In the genomic region with DNA sequence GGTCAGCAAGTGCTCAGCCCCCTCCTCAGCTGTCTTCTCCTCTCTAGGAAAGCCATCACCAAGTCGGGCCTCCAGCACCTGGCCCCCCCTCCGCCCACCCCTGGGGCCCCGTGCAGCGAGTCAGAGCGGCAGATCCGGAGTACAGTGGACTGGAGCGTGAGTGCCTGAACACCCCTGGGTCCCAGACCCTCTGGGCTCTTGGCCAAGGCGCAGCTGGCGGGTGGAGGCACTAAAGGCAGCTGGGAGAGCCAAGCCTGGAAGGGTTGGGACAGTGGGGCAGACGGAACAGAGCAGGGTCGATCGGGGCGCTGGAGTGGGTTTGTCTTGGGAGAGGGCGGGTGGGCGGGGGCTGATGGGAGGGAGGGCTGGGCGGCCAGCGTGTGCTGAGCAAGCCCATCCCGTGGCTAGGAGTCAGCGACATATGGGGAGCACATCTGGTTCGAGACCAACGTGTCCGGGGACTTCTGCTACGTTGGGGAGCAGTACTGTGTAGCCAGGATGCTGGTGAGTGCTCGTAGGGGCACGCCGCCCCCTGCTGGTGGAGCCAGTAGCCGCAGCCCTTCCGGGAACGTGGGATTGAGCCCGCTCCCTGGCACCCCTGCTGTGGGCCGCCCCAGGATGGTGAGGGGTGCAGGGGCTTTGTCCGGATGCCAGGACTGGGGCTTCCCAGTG, we compare ENCODE assay signal across 1 cellular context.
TF ChIP-seq lines count a peak whose summit lies in the region.

No MANE protein-coding gene starts in this region.

TF ChIP-seq in HepG2, 621 proteins besides CTCF, POLR2A, EP300 and RAD21 (continued from another document and continues in another):
- TF ChIP-seq, protein P1, sequence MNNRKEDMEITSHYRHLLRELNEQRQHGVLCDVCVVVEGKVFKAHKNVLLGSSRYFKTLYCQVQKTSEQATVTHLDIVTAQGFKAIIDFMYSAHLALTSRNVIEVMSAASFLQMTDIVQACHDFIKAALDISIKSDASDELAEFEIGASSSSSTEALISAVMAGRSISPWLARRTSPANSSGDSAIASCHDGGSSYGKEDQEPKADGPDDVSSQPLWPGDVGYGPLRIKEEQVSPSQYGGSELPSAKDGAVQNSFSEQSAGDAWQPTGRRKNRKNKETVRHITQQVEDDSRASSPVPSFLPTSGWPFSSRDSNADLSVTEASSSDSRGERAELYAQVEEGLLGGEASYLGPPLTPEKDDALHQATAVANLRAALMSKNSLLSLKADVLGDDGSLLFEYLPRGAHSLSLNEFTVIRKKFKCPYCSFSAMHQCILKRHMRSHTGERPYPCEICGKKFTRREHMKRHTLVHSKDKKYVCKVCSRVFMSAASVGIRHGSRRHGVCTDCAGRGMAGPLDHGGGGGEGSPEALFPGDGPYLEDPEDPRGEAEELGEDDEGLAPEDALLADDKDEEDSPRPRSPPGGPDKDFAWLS (CRISPR knock-in tag; IDR thresholded peaks at IDR 0.05; ENCODE audit: borderline replicate concordance) = no peak
- no peak for TF ChIP-seq FOXK1 (CRISPR knock-in tag; IDR thresholded peaks at IDR 0.05; ENCODE audit: borderline replicate concordance, low read depth)
- no peak for TF ChIP-seq BRCA1 (CRISPR knock-in tag; IDR thresholded peaks at IDR 0.05)
- TF ChIP-seq GTF3A (CRISPR knock-in tag; conservative IDR thresholded peaks at IDR 0.05) = no peak
- TF ChIP-seq, protein P2, sequence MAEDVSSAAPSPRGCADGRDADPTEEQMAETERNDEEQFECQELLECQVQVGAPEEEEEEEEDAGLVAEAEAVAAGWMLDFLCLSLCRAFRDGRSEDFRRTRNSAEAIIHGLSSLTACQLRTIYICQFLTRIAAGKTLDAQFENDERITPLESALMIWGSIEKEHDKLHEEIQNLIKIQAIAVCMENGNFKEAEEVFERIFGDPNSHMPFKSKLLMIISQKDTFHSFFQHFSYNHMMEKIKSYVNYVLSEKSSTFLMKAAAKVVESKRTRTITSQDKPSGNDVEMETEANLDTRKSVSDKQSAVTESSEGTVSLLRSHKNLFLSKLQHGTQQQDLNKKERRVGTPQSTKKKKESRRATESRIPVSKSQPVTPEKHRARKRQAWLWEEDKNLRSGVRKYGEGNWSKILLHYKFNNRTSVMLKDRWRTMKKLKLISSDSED (CRISPR knock-in tag; IDR thresholded peaks at IDR 0.05) = no peak
- no peak for TF ChIP-seq NR2F6 (IDR thresholded peaks at IDR 0.05)
- TF ChIP-seq NR2F6 (CRISPR knock-in tag; IDR thresholded peaks at IDR 0.05) = no peak
- TF ChIP-seq ZNF34 (CRISPR knock-in tag; IDR thresholded peaks at IDR 0.05; ENCODE audit: borderline replicate concordance) = no peak
- TF ChIP-seq ELF3 (CRISPR knock-in tag; IDR thresholded peaks at IDR 0.05) = 0 out of 2 replicates have a peak, but pooled peaks have one; percentile 25
- no peak for TF ChIP-seq SP2 (CRISPR knock-in tag; IDR thresholded peaks at IDR 0.05)
- no peak for TF ChIP-seq BORCS8-MEF2B (CRISPR knock-in tag; IDR thresholded peaks at IDR 0.05)
- no peak for TF ChIP-seq ZNF547 (CRISPR knock-in tag; IDR thresholded peaks at IDR 0.05)
- TF ChIP-seq HNRNPUL1 (IDR thresholded peaks at IDR 0.05; ENCODE audit: low read depth, low read length) = no peak
- no peak for TF ChIP-seq ZFX (CRISPR knock-in tag; IDR thresholded peaks at IDR 0.05; ENCODE audit: low read depth)
- no peak for TF ChIP-seq ZNF138 (CRISPR knock-in tag; IDR thresholded peaks at IDR 0.05; ENCODE audit: low read depth)
- TF ChIP-seq ZNF549 (CRISPR knock-in tag; IDR thresholded peaks at IDR 0.05) = no peak
- no peak for TF ChIP-seq NFYB (CRISPR knock-in tag; IDR thresholded peaks at IDR 0.05)
- no peak for TF ChIP-seq ZNF777 (CRISPR knock-in tag; IDR thresholded peaks at IDR 0.05)
- TF ChIP-seq TBX3 (IDR thresholded peaks at IDR 0.05; ENCODE audit: borderline replicate concordance) = no peak
- TF ChIP-seq PRMT3 (CRISPR knock-in tag; IDR thresholded peaks at IDR 0.05; ENCODE audit: borderline replicate concordance, low read depth) = no peak
- TF ChIP-seq HOXA7 (CRISPR knock-in tag; IDR thresholded peaks at IDR 0.05) = no peak
- TF ChIP-seq, protein P3, sequence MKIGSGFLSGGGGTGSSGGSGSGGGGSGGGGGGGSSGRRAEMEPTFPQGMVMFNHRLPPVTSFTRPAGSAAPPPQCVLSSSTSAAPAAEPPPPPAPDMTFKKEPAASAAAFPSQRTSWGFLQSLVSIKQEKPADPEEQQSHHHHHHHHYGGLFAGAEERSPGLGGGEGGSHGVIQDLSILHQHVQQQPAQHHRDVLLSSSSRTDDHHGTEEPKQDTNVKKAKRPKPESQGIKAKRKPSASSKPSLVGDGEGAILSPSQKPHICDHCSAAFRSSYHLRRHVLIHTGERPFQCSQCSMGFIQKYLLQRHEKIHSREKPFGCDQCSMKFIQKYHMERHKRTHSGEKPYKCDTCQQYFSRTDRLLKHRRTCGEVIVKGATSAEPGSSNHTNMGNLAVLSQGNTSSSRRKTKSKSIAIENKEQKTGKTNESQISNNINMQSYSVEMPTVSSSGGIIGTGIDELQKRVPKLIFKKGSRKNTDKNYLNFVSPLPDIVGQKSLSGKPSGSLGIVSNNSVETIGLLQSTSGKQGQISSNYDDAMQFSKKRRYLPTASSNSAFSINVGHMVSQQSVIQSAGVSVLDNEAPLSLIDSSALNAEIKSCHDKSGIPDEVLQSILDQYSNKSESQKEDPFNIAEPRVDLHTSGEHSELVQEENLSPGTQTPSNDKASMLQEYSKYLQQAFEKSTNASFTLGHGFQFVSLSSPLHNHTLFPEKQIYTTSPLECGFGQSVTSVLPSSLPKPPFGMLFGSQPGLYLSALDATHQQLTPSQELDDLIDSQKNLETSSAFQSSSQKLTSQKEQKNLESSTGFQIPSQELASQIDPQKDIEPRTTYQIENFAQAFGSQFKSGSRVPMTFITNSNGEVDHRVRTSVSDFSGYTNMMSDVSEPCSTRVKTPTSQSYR (CRISPR knock-in tag; IDR thresholded peaks at IDR 0.05; ENCODE audit: borderline replicate concordance) = no peak
- TF ChIP-seq JARID2 (CRISPR knock-in tag; IDR thresholded peaks at IDR 0.05; ENCODE audit: insufficient replicate concordance) = no peak
- TF ChIP-seq, protein P4, sequence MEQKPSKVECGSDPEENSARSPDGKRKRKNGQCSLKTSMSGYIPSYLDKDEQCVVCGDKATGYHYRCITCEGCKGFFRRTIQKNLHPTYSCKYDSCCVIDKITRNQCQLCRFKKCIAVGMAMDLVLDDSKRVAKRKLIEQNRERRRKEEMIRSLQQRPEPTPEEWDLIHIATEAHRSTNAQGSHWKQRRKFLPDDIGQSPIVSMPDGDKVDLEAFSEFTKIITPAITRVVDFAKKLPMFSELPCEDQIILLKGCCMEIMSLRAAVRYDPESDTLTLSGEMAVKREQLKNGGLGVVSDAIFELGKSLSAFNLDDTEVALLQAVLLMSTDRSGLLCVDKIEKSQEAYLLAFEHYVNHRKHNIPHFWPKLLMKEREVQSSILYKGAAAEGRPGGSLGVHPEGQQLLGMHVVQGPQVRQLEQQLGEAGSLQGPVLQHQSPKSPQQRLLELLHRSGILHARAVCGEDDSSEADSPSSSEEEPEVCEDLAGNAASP (CRISPR knock-in tag; IDR thresholded peaks at IDR 0.05; ENCODE audit: borderline replicate concordance) = no peak
- TF ChIP-seq TSC22D2 (CRISPR knock-in tag; IDR thresholded peaks at IDR 0.05; ENCODE audit: borderline replicate concordance) = no peak
- TF ChIP-seq SMARCE1 (IDR thresholded peaks at IDR 0.05; ENCODE audit: borderline replicate concordance) = no peak
- TF ChIP-seq RFX1 (IDR thresholded peaks at IDR 0.05) = no peak
- TF ChIP-seq PHF20 (CRISPR knock-in tag; IDR thresholded peaks at IDR 0.05) = no peak
- peak; percentile 35; the same call in 1 of the 2 replicates for TF ChIP-seq MYC (CRISPR knock-in tag; IDR thresholded peaks at IDR 0.05; ENCODE audit: borderline replicate concordance)
- no peak for TF ChIP-seq ZNF552 (CRISPR knock-in tag; IDR thresholded peaks at IDR 0.05; ENCODE audit: borderline replicate concordance)
- no peak for TF ChIP-seq KAT7 (CRISPR knock-in tag; IDR thresholded peaks at IDR 0.05; ENCODE audit: borderline replicate concordance)
- TF ChIP-seq NCOA2 (CRISPR knock-in tag; IDR thresholded peaks at IDR 0.05) = no peak
- TF ChIP-seq SMC3 (IDR thresholded peaks at IDR 0.05; ENCODE audit: low read length) = no peak
- TF ChIP-seq, protein P5, sequence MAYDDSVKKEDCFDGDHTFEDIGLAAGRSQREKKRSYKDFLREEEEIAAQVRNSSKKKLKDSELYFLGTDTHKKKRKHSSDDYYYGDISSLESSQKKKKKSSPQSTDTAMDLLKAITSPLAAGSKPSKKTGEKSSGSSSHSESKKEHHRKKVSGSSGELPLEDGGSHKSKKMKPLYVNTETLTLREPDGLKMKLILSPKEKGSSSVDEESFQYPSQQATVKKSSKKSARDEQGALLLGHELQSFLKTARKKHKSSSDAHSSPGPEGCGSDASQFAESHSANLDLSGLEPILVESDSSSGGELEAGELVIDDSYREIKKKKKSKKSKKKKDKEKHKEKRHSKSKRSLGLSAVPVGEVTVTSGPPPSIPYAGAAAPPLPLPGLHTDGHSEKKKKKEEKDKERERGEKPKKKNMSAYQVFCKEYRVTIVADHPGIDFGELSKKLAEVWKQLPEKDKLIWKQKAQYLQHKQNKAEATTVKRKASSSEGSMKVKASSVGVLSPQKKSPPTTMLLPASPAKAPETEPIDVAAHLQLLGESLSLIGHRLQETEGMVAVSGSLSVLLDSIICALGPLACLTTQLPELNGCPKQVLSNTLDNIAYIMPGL (CRISPR knock-in tag; IDR thresholded peaks at IDR 0.05; ENCODE audit: borderline replicate concordance in 1 of 2, low read depth in 1 of 2) = 0 out of 4 replicates have a peak, but pooled peaks of 1 of the 2 experiments have one; percentile 32
- TF ChIP-seq, protein P6, sequence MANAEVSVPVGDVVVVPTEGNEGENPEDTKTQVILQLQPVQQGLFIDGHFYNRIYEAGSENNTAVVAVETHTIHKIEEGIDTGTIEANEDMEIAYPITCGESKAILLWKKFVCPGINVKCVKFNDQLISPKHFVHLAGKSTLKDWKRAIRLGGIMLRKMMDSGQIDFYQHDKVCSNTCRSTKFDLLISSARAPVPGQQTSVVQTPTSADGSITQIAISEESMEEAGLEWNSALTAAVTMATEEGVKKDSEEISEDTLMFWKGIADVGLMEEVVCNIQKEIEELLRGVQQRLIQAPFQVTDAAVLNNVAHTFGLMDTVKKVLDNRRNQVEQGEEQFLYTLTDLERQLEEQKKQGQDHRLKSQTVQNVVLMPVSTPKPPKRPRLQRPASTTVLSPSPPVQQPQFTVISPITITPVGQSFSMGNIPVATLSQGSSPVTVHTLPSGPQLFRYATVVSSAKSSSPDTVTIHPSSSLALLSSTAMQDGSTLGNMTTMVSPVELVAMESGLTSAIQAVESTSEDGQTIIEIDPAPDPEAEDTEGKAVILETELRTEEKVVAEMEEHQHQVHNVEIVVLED (CRISPR knock-in tag; IDR thresholded peaks at IDR 0.05; ENCODE audit: borderline replicate concordance) = no peak
- no peak for TF ChIP-seq RORA (CRISPR knock-in tag; IDR thresholded peaks at IDR 0.05)
- TF ChIP-seq, protein P7, sequence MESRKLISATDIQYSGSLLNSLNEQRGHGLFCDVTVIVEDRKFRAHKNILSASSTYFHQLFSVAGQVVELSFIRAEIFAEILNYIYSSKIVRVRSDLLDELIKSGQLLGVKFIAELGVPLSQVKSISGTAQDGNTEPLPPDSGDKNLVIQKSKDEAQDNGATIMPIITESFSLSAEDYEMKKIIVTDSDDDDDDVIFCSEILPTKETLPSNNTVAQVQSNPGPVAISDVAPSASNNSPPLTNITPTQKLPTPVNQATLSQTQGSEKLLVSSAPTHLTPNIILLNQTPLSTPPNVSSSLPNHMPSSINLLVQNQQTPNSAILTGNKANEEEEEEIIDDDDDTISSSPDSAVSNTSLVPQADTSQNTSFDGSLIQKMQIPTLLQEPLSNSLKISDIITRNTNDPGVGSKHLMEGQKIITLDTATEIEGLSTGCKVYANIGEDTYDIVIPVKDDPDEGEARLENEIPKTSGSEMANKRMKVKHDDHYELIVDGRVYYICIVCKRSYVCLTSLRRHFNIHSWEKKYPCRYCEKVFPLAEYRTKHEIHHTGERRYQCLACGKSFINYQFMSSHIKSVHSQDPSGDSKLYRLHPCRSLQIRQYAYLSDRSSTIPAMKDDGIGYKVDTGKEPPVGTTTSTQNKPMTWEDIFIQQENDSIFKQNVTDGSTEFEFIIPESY (CRISPR knock-in tag; IDR thresholded peaks at IDR 0.05) = peak; percentile 50; the same call in 1 of the 2 replicates
- TF ChIP-seq CC2D1A (CRISPR knock-in tag; IDR thresholded peaks at IDR 0.05) = no peak
- TF ChIP-seq NFKB2 (CRISPR knock-in tag; IDR thresholded peaks at IDR 0.05; ENCODE audit: borderline replicate concordance) = peak; percentile 64; the same call in 1 of the 2 replicates
- no peak for TF ChIP-seq ZNF160 (CRISPR knock-in tag; IDR thresholded peaks at IDR 0.05)
- TF ChIP-seq FOXM1 (CRISPR knock-in tag; IDR thresholded peaks at IDR 0.05) = no peak
- TF ChIP-seq ZNF879 (CRISPR knock-in tag; IDR thresholded peaks at IDR 0.05) = no peak
- no peak for TF ChIP-seq SP5 (CRISPR knock-in tag; IDR thresholded peaks at IDR 0.05; ENCODE audit: borderline replicate concordance, low read depth)
- TF ChIP-seq NFIC (IDR thresholded peaks at IDR 0.05; ENCODE audit: low read length) = no peak
- peak; percentile 65 for TF ChIP-seq STAG1 (CRISPR knock-in tag; IDR thresholded peaks at IDR 0.05)
- no peak for TF ChIP-seq ZSCAN31 (CRISPR knock-in tag; IDR thresholded peaks at IDR 0.05; ENCODE audit: low read depth)
- TF ChIP-seq, protein P8, sequence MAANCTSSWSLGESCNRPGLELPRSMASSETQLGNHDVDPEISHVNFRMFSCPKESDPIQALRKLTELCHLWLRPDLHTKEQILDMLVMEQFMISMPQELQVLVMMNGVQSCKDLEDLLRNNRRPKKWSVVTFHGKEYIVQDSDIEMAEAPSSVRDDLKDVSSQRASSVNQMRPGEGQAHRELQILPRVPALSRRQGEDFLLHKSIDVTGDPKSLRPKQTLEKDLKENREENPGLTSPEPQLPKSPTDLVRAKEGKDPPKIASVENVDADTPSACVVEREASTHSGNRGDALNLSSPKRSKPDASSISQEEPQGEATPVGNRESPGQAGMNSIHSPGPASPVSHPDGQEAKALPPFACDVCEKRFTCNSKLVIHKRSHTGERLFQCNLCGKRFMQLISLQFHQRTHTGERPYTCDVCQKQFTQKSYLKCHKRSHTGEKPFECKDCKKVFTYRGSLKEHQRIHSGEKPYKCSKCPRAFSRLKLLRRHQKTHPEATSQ (CRISPR knock-in tag; IDR thresholded peaks at IDR 0.05; ENCODE audit: borderline replicate concordance) = no peak
- peak; percentile 15 for TF ChIP-seq TEAD3 (CRISPR knock-in tag; optimal IDR thresholded peaks at IDR 0.05; ENCODE audit: borderline replicate concordance)
- TF ChIP-seq ZBTB38 (CRISPR knock-in tag; IDR thresholded peaks at IDR 0.05) = peak; percentile 60; the same call in 1 of the 2 replicates
- no peak for TF ChIP-seq ZNF761 (CRISPR knock-in tag; conservative IDR thresholded peaks at IDR 0.05)
- TF ChIP-seq ZC3H4 (CRISPR knock-in tag; IDR thresholded peaks at IDR 0.05; ENCODE audit: borderline replicate concordance) = no peak
